23 cellular contexts compared by ENCODE assay signal in the genomic region with DNA sequence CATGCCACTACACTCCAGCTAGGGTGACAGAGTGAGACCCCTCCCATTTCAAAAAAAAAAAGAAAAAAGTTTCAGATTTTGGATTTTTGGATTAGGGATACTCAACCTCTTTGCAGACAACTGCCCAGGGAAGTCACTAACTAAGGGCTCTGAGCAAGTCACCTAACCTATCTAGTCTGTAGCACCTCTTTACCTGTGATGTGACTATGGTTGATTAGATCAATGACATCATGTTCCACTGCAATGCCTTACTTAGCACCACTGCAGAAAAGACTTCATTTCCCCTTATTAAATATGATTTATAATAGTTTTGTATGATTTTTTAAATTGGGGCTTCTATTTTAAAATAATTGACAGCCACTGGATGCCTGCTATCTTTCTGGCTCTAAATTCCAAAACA. TPM values are rescaled to one million over a fixed set of nuclear protein-coding genes. Genes with fewer than 3 reads are reported as not detected.
DNase-seq lines count a peak whose midpoint lies in the region; ATAC-seq and TF ChIP-seq lines count a peak whose summit lies in the region.
"Had no signal": no experiment of that assay in that cellular context is flagged by ENCODE, and none has a peak within 500 bp of the region (broad histone marks: within the 10 kb centered on the region; RNA-seq: fewer than 3 reads in every experiment).

No MANE protein-coding gene starts in this region.

- H2AFZ ChIP-seq in SU-DHL-6 (ENCODE audit: low read depth, low read length, severe bottlenecking) (no peak overlapping the region), MM.1S (ENCODE audit: low read length) (no peak overlapping the region)
- H2AFZ ChIP-seq: GM23248 had no signal

- peaks cover 42% of the 10 kb centered on the region for H3K36me3 Mint-ChIP-seq in CD4-positive, CD25-positive, alpha-beta regulatory T cell
- H3K36me3 Mint-ChIP-seq in effector memory CD8-positive, alpha-beta T cell (ENCODE audit: insufficient read depth), result peaks cover 37% of the 10 kb centered on the region
- H3K36me3 Mint-ChIP-seq in naive thymus-derived CD4-positive, alpha-beta T cell, result peaks cover 10 to 57% (median 39%) of the 10 kb centered on the region in 5 donors
- H3K36me3 Mint-ChIP-seq in activated T-cell treated with anti-CD3 and anti-CD28 coated beads, Interleukin-2, amount 50 U/mL, for 4 hours (ENCODE audit: insufficient read depth), result peaks cover 47% of the 10 kb centered on the region

- H3K79me2 ChIP-seq in SU-DHL-6 (ENCODE audit: insufficient read depth, low read length), result peaks cover 100% of the 10 kb centered on the region
- peaks cover 94% of the 10 kb centered on the region for H3K79me2 ChIP-seq in MM.1S (ENCODE audit: low read length)

- H3K9me3 ChIP-seq in CD4-positive, CD25-positive, alpha-beta regulatory T cell (ENCODE audit: control insufficient read depth in 2 of 2, low read length in 2 of 2), result no peaks in the 10 kb centered on the region
- H3K9me3 ChIP-seq in SU-DHL-6 (ENCODE audit: insufficient read depth, low read length) (no peaks in the 10 kb centered on the region), MM.1S (replicated peaks; ENCODE audit: insufficient read depth, low read length) (no peaks in the 10 kb centered on the region)
- no peaks in the 10 kb centered on the region for H3K9me3 ChIP-seq in naive thymus-derived CD4-positive, alpha-beta T cell (ENCODE audit: control insufficient read depth in 2 of 3, low read length in 3 of 3)
- H3K9me3 ChIP-seq: A549, BE2C had no signal

- no peak for DNase-seq in CD4-positive, CD25-positive, alpha-beta regulatory T cell
- no peak for DNase-seq in effector memory CD8-positive, alpha-beta T cell
- no peak for DNase-seq in naive thymus-derived CD4-positive, alpha-beta T cell
- DNase-seq in MM.1S, result no peak
- no peak for DNase-seq in activated T-cell treated with anti-CD3 and anti-CD28 coated beads, Interleukin-2, amount 50 U/mL, for 4 hours
- DNase-seq: 8988T; ACHN; AML-193; BE2C; Calu3; CD4-positive, alpha-beta memory T cell; COR-L47; DMS53; DMS79 treated with DMSO at 0.1 percent for 48 hours; GF-D8; GM23248; H7; HCEC 1CT had no signal

- no peaks in the 10 kb centered on the region for H3K9me3 Mint-ChIP-seq in CD4-positive, CD25-positive, alpha-beta regulatory T cell
- H3K9me3 Mint-ChIP-seq in effector memory CD8-positive, alpha-beta T cell, result peaks cover 0 to 2% of the 10 kb centered on the region in 2 donors
- peaks cover 0 to 4% (median 0%) of the 10 kb centered on the region in 11 donors for H3K9me3 Mint-ChIP-seq in naive thymus-derived CD4-positive, alpha-beta T cell
- no peaks in the 10 kb centered on the region for H3K9me3 Mint-ChIP-seq in activated T-cell treated with anti-CD3 and anti-CD28 coated beads, Interleukin-2, amount 50 U/mL, for 4 hours
- H3K9me3 Mint-ChIP-seq: CD14-positive monocyte had no signal

- H3K4me2 ChIP-seq in SU-DHL-6 (ENCODE audit: low read depth, low read length, poor library complexity, severe bottlenecking), result no peak overlapping the region
- no peak overlapping the region for H3K4me2 ChIP-seq in MM.1S (ENCODE audit: low read depth, low read length)
- H3K4me2 ChIP-seq: A549; BLaER1 treated with 17β-estradiol and CSF1 and Interleukin-3, amounts not matched to agents 10 nM and 100 nM had no signal

- H3K9ac ChIP-seq in SU-DHL-6 (ENCODE audit: low read length), result no peak overlapping the region
- no peak overlapping the region for H3K9ac ChIP-seq in MM.1S (ENCODE audit: low read length)
- H3K9ac ChIP-seq: BLaER1 treated with 17β-estradiol and CSF1 and Interleukin-3, amounts not matched to agents 10 nM and 100 nM; GM23248 had no signal

- H3K9me2 ChIP-seq in SU-DHL-6 (replicated peaks; ENCODE audit: insufficient read depth, low read length), result no peaks in the 10 kb centered on the region
- no peaks in the 10 kb centered on the region for H3K9me2 ChIP-seq in MM.1S (replicated peaks; ENCODE audit: insufficient read depth, low read length)

- H4K20me1 ChIP-seq in SU-DHL-6 (ENCODE audit: low read depth, low read length) (peaks cover 19% of the 10 kb centered on the region), MM.1S (ENCODE audit: insufficient read depth, low read length) (no peaks in the 10 kb centered on the region; the same call in 1 of the 2 replicates)

- intact Hi-C loops in naive thymus-derived CD4-positive, alpha-beta T cell (cut with micrococcal nuclease), result loop anchor here in 1 of 2 donors (5.0 kb wide), 2 partner anchors 33 to 37 kb away; no protein-coding TSS in a partner anchor

- peaks cover 29 to 72% (median 50%) of the 10 kb centered on the region in 4 donors for H3K4me1 Mint-ChIP-seq in CD4-positive, CD25-positive, alpha-beta regulatory T cell
- peaks cover 35 to 64% of the 10 kb centered on the region in 2 donors for H3K4me1 Mint-ChIP-seq in effector memory CD8-positive, alpha-beta T cell (ENCODE audit: low read depth in 2 of 2)
- peaks cover 28 to 87% (median 68%) of the 10 kb centered on the region in 7 donors for H3K4me1 Mint-ChIP-seq in naive thymus-derived CD4-positive, alpha-beta T cell
- peaks cover 62% of the 10 kb centered on the region for H3K4me1 Mint-ChIP-seq in activated T-cell treated with anti-CD3 and anti-CD28 coated beads, Interleukin-2, amount 50 U/mL, for 4 hours (ENCODE audit: low read depth)

- H3F3A ChIP-seq in SU-DHL-6 (ENCODE audit: insufficient read depth), result peaks cover 31% of the 10 kb centered on the region
- no peaks in the 10 kb centered on the region for H3F3A ChIP-seq in MM.1S (ENCODE audit: insufficient read depth, low read length)

- H3K27me3 ChIP-seq in CD4-positive, CD25-positive, alpha-beta regulatory T cell (ENCODE audit: control insufficient read depth, insufficient read depth, low read length), result no peaks in the 10 kb centered on the region
- H3K27me3 ChIP-seq in SU-DHL-6 (ENCODE audit: low read length) (no peaks in the 10 kb centered on the region), MM.1S (replicated peaks; ENCODE audit: insufficient read depth, low read length) (no peaks in the 10 kb centered on the region)
- no peaks in the 10 kb centered on the region for H3K27me3 ChIP-seq in naive thymus-derived CD4-positive, alpha-beta T cell (ENCODE audit: control insufficient read depth in 2 of 2, insufficient read depth in 2 of 2, low read length in 2 of 2)
- H3K27me3 ChIP-seq: BE2C; BLaER1 treated with 17β-estradiol and CSF1 and Interleukin-3, amounts not matched to agents 10 nM and 100 nM had no signal

- TF ChIP-seq CTCF in SU-DHL-6 (IDR thresholded peaks at IDR 0.05; ENCODE audit: insufficient read depth, low read length, poor library complexity, severe bottlenecking), result no peak
- no peak for TF ChIP-seq CTCF in MM.1S (IDR thresholded peaks at IDR 0.05; ENCODE audit: low read length)

- no peak overlapping the region for H3K4me3 Mint-ChIP-seq in CD4-positive, CD25-positive, alpha-beta regulatory T cell
- no peak overlapping the region for H3K4me3 Mint-ChIP-seq in effector memory CD8-positive, alpha-beta T cell
- H3K4me3 Mint-ChIP-seq in naive thymus-derived CD4-positive, alpha-beta T cell, result no peak overlapping the region
- H3K4me3 Mint-ChIP-seq in activated T-cell treated with anti-CD3 and anti-CD28 coated beads, Interleukin-2, amount 50 U/mL, for 4 hours, result no peak overlapping the region
- H3K4me3 Mint-ChIP-seq: CD14-positive monocyte; CD4-positive, alpha-beta memory T cell had no signal

- peaks cover 38% of the 10 kb centered on the region for H3K36me3 ChIP-seq in CD4-positive, CD25-positive, alpha-beta regulatory T cell (ENCODE audit: control insufficient read depth, insufficient read depth, low read length)
- H3K36me3 ChIP-seq in SU-DHL-6 (ENCODE audit: low read length) (peaks cover 49% of the 10 kb centered on the region), MM.1S (replicated peaks; ENCODE audit: insufficient read depth, low read length) (no peaks in the 10 kb centered on the region; the same call in 1 of the 2 replicates)
- H3K36me3 ChIP-seq in naive thymus-derived CD4-positive, alpha-beta T cell (ENCODE audit: control insufficient read depth in 2 of 3, insufficient read depth in 3 of 3, low read length in 3 of 3), result peaks cover 0 to 15% (median 5%) of the 10 kb centered on the region in 3 experiments

- POLR2A ChIA-PET in naive thymus-derived CD4-positive, alpha-beta T cell (lab: Charles Lee), result no interaction called here

- peak overlapping the region; percentile 4 for H3K4me3 ChIP-seq in CD4-positive, CD25-positive, alpha-beta regulatory T cell (ENCODE audit: low read depth, low read length)
- H3K4me3 ChIP-seq in SU-DHL-6 (ENCODE audit: insufficient read depth, low read length, poor library complexity, severe bottlenecking) (no peak overlapping the region), MM.1S (ENCODE audit: low read length) (no peak overlapping the region)
- H3K4me3 ChIP-seq in naive thymus-derived CD4-positive, alpha-beta T cell (ENCODE audit: low read length), result no peak overlapping the region
- H3K4me3 ChIP-seq: A549; BLaER1 treated with 17β-estradiol and CSF1 and Interleukin-3, amounts not matched to agents 10 nM and 100 nM; GM23248 had no signal

- H3K27ac Mint-ChIP-seq in CD4-positive, CD25-positive, alpha-beta regulatory T cell, result no peak overlapping the region
- no peak overlapping the region for H3K27ac Mint-ChIP-seq in effector memory CD8-positive, alpha-beta T cell
- H3K27ac Mint-ChIP-seq in naive thymus-derived CD4-positive, alpha-beta T cell, result peak overlapping the region in 1 of 9 donors; percentile 53

- CTCF ChIA-PET in naive thymus-derived CD4-positive, alpha-beta T cell (lab: Charles Lee), result no interaction called here

- no peak overlapping the region for H3K27ac ChIP-seq in CD4-positive, CD25-positive, alpha-beta regulatory T cell (ENCODE audit: insufficient read depth, low read length, poor library complexity, severe bottlenecking)
- H3K27ac ChIP-seq in SU-DHL-6 (ENCODE audit: low read depth, low read length) (peak overlapping the region; percentile 74; the same call in 1 of the 2 replicates), MM.1S (ENCODE audit: low read length) (no peak overlapping the region)
- no peak overlapping the region for H3K27ac ChIP-seq in naive thymus-derived CD4-positive, alpha-beta T cell (ENCODE audit: low read depth, low read length)
- H3K27ac ChIP-seq: A549; BLaER1 treated with 17β-estradiol and CSF1 and Interleukin-3, amounts not matched to agents 10 nM and 100 nM; GM23248 had no signal

- peak; percentile 39 to 57 for ATAC-seq in CD4-positive, CD25-positive, alpha-beta regulatory T cell (ENCODE audit: low read depth in 2 of 2)
- peak; percentile 42 for ATAC-seq in effector memory CD8-positive, alpha-beta T cell (replicated peaks)
- peak; percentile 40 for ATAC-seq in naive thymus-derived CD4-positive, alpha-beta T cell
- ATAC-seq in HG03521 (IDR thresholded peaks at IDR 0.05; ENCODE audit: unreplicated experiment), result no peak
- no peak for ATAC-seq in activated T-cell treated with anti-CD3 and anti-CD28 coated beads, Interleukin-2, amount 50 U/mL, for 4 hours
- ATAC-seq: A549 had no signal

- H3K27me3 Mint-ChIP-seq in CD4-positive, CD25-positive, alpha-beta regulatory T cell, result no peaks in the 10 kb centered on the region
- H3K27me3 Mint-ChIP-seq in effector memory CD8-positive, alpha-beta T cell, result no peaks in the 10 kb centered on the region
- H3K27me3 Mint-ChIP-seq in naive thymus-derived CD4-positive, alpha-beta T cell, result no peaks in the 10 kb centered on the region
- no peaks in the 10 kb centered on the region for H3K27me3 Mint-ChIP-seq in activated T-cell treated with anti-CD3 and anti-CD28 coated beads, Interleukin-2, amount 50 U/mL, for 4 hours (ENCODE audit: low read depth)
- H3K27me3 Mint-ChIP-seq: CD4-positive, alpha-beta memory T cell had no signal

- H3K4me1 ChIP-seq in CD4-positive, CD25-positive, alpha-beta regulatory T cell (ENCODE audit: control insufficient read depth, insufficient read depth, low read length, poor library complexity, severe bottlenecking), result peaks cover 14% of the 10 kb centered on the region
- peaks cover 5 to 19% of the 10 kb centered on the region in 2 donors for H3K4me1 ChIP-seq in naive thymus-derived CD4-positive, alpha-beta T cell (ENCODE audit: control insufficient read depth in 2 of 2, insufficient read depth in 2 of 2, low read length in 2 of 2)
- no peaks in the 10 kb centered on the region for H3K4me1 ChIP-seq in MM.1S (ENCODE audit: low read length)
- H3K4me1 ChIP-seq: BE2C had no signal

RNA-seq across cellular contexts. Expression of gene CUL3, which starts 41.2 kb away (rescaled TPM):
- total RNA-seq in CD4-positive, CD25-positive, alpha-beta regulatory T cell, result 139 TPM
- 10 to 100 TPM; 26.1 to 47.9 (median 37.0) TPM for polyA plus RNA-seq in CD4-positive, CD25-positive, alpha-beta regulatory T cell
- total RNA-seq in naive thymus-derived CD4-positive, alpha-beta T cell, result 10 to 100 TPM; 70.5 to 97.0 (median 87.8) TPM
- polyA plus RNA-seq in naive thymus-derived CD4-positive, alpha-beta T cell, result 10 to 100 TPM; 21.4 to 38.2 TPM
- 10 to 100 TPM; 83.4 to 88.8 (median 85.2) TPM for total RNA-seq in activated T-cell treated with anti-CD3 and anti-CD28 coated beads, Interleukin-2, amount 50 U/mL, for 4 hours

Comparison
In these comparisons a context has a peak if more than half of its experiments do, and no peak if none do; other contexts are left out.
1. ATAC-seq: peak in CD4-positive, CD25-positive, alpha-beta regulatory T cell (2 of 2), effector memory CD8-positive, alpha-beta T cell (single experiment) and naive thymus-derived CD4-positive, alpha-beta T cell (single experiment); none in HG03521 (single experiment) and activated T-cell treated with anti-CD3 and anti-CD28 coated beads, Interleukin-2, amount 50 U/mL, for 4 hours (0 of 2).